ENCODE assay signal across 18 cellular contexts in the genomic region with DNA sequence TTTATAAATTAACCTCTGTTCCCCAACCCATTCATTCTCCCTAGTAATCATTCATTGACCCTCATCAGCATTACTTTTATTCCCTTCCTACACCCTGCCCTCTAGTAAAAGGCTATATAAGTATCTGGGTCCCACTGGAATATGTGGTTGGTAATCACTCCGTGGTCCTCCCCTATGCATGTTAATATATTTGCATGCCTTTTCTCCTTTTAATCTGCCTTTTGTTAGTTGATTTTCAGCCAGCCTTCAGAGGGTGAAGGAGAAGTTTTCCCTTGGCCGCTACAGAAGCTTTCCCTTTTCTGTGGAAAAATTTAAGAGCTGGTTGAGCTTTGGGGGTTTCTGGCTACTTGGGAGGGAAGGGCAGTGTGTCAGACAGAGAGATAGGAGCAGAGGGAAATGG.
DNase-seq lines count a peak whose midpoint lies in the region; ATAC-seq, FAIRE-seq and TF ChIP-seq lines count a peak whose summit lies in the region.
"Had no signal": no experiment of that assay in that cellular context is flagged by ENCODE, and none has a peak within 500 bp of the region (broad histone marks: within the 10 kb centered on the region; RNA-seq: fewer than 3 reads in every experiment).

No MANE protein-coding gene starts in this region.

- FAIRE-seq in H1 (lab: Jason Lieb, UNC): peak; percentile 45
- FAIRE-seq: A204.1, G401.6, GM12891 had no signal

- TF ChIP-seq POLR2A in H1 (IDR thresholded peaks at IDR 0.05; ENCODE audit: control extremely low read depth in 1 of 2, low read depth in 2 of 2, low read length in 2 of 2): no peak

- H4K20me1 ChIP-seq in H1 (replicated peaks in 1 of 2; ENCODE audit: control insufficient read depth in 1 of 2, insufficient read depth in 2 of 2, low read length in 2 of 2) (no peaks in the 10 kb centered on the region), osteoblast (ENCODE audit: insufficient read depth, low read length) (no peaks in the 10 kb centered on the region)

- TF ChIP-seq CTCF in H1 (IDR thresholded peaks at IDR 0.05; ENCODE audit: control extremely low read depth in 1 of 3, insufficient read depth in 1 of 3, low read depth in 1 of 3, low read length in 3 of 3): no peak
- no peak for TF ChIP-seq CTCF in osteoblast (IDR thresholded peaks at IDR 0.05; ENCODE audit: extremely low read depth, low read depth, low read length)

- no peak overlapping the region for H2BK20ac ChIP-seq in H1 (ENCODE audit: low read length)

- H3K4ac ChIP-seq in H1 (replicated peaks; ENCODE audit: insufficient read length, low read depth, low read length): no peak overlapping the region

- no peak overlapping the region for H3K9ac ChIP-seq in H1 (replicated peaks in 1 of 4; ENCODE audit: extremely low read depth in 1 of 4, low read depth in 3 of 4, low read length in 3 of 4)
- H3K9ac ChIP-seq: KMS-11 had no signal

- H3K4me2 ChIP-seq in H1 (ENCODE audit: insufficient read depth in 1 of 2, low read depth in 2 of 2, low read length in 2 of 2) (no peak overlapping the region), osteoblast (ENCODE audit: insufficient read depth, low read length) (no peak overlapping the region)
- H3K4me2 ChIP-seq: KMS-11 had no signal

- no peak overlapping the region; the same call in 1 of the 2 replicates for H2BK5ac ChIP-seq in H1 (ENCODE audit: low read depth, low read length)

- H3K27ac ChIP-seq in H1 (ENCODE audit: low read depth, low read length) (no peak overlapping the region), osteoblast (ENCODE audit: low read depth, low read length) (no peak overlapping the region), right cardiac atrium (ENCODE audit: low read length) (no peak overlapping the region)
- H3K27ac ChIP-seq: HL-60, KMS-11 had no signal

- H3K79me1 ChIP-seq in H1 (ENCODE audit: low read depth, low read length): no peaks in the 10 kb centered on the region

- no peak overlapping the region for H2BK120ac ChIP-seq in H1 (replicated peaks; ENCODE audit: low read depth, low read length)

- no peak for TF ChIP-seq EP300 in H1 (IDR thresholded peaks at IDR 0.05; ENCODE audit: borderline replicate concordance in 1 of 2, low read depth in 2 of 2, low read length in 2 of 2)

- no peak overlapping the region for H4K91ac ChIP-seq in H1 (replicated peaks; ENCODE audit: insufficient read length, low read length)

- no peak overlapping the region for H3K23ac ChIP-seq in H1 (ENCODE audit: insufficient read length)

- H3K9me3 ChIP-seq in HAP-1: no peaks in the 10 kb centered on the region
- H3K9me3 ChIP-seq in H1 (ENCODE audit: insufficient read depth in 2 of 2, low read depth in 1 of 2, low read length in 1 of 2): peaks cover 11 to 14% of the 10 kb centered on the region in 2 experiments
- H3K9me3 ChIP-seq in osteoblast (ENCODE audit: low read depth, low read length): no peaks in the 10 kb centered on the region
- H3K9me3 ChIP-seq in right cardiac atrium (ENCODE audit: control insufficient read depth, low read length): peaks cover 2% of the 10 kb centered on the region

- H2AFZ ChIP-seq in H1 (ENCODE audit: low read length): no peak overlapping the region
- peak overlapping the region; percentile 28 for H2AFZ ChIP-seq in osteoblast (ENCODE audit: low read length)

- ATAC-seq in HG03354 (IDR thresholded peaks at IDR 0.05; ENCODE audit: poor library complexity, severe bottlenecking, unreplicated experiment): no peak
- ATAC-seq in right cardiac atrium: no peak

- H3K79me2 ChIP-seq in H1 (ENCODE audit: control insufficient read depth in 1 of 2, insufficient read depth in 2 of 2, low read length in 2 of 2) (no peaks in the 10 kb centered on the region), osteoblast (ENCODE audit: insufficient read depth, low read length) (no peaks in the 10 kb centered on the region)

- no peak overlapping the region for H3K14ac ChIP-seq in H1 (ENCODE audit: insufficient read length)

- no peak overlapping the region for H3K56ac ChIP-seq in H1 (replicated peaks; ENCODE audit: insufficient read length, low read depth, low read length)

- peak overlapping the region; percentile 15; the same call in 1 of the 2 replicates for H3K18ac ChIP-seq in H1 (ENCODE audit: extremely low read depth, low read length)

- H3K27me3 ChIP-seq in HAP-1 (ENCODE audit: low read depth) (no peaks in the 10 kb centered on the region), H1 (replicated peaks in 1 of 4; ENCODE audit: control insufficient read depth in 3 of 4, extremely low read depth in 1 of 4, insufficient read depth in 3 of 4, low read length in 3 of 4) (no peaks in the 10 kb centered on the region), osteoblast (ENCODE audit: insufficient read depth, low read length) (no peaks in the 10 kb centered on the region), right cardiac atrium (ENCODE audit: control insufficient read depth, insufficient read depth) (no peaks in the 10 kb centered on the region)

- POLR2A ChIA-PET in H1 (lab: Charles Lee; ENCODE audit: partially characterized antibody): interaction anchor here (1.9 kb wide), 1 partner anchor 13 kb away, joined by 4 read pairs; no protein-coding TSS in a partner anchor

- in situ Hi-C loops in HAP-1 (cut with MboI; ENCODE audit: low sequenced_read_pairs): no loop called here

- no peak overlapping the region for H2BK12ac ChIP-seq in H1 (ENCODE audit: low read depth, low read length)

- DNase-seq in HAP-1 (ENCODE audit: low spot score in 2 of 2) (peak; percentile 55 to 95), NCI-H2227 treated with DMSO at 0.1 percent for 48 hours (lab: John Stamatoyannopoulos, UW) (peak; percentile 33), H1 (ENCODE audit: low read depth in 1 of 2, low spot score in 2 of 2) (no peak), osteoblast (ENCODE audit: insufficient read length, low spot score, missing footprints) (no peak), NCI-H146 (lab: John Stamatoyannopoulos, UW) (no peak), right cardiac atrium (no peak)
- DNase-seq: C1 segment of cervical spinal cord; CD4-positive, alpha-beta T cell; DMS79; EL; HCEC 1CT; HFFc6 had no signal

- no peak overlapping the region for H2AK5ac ChIP-seq in H1 (ENCODE audit: low read depth, low read length)

- intact Hi-C loops in right cardiac atrium (cut with DNase I): no loop called here

- no peak overlapping the region for H2BK15ac ChIP-seq in H1 (ENCODE audit: low read length)

- H3K4me3 ChIP-seq in HAP-1 (no peak overlapping the region), H1 (ENCODE audit: extremely low read depth in 1 of 4, insufficient read depth in 2 of 4, low read depth in 3 of 4, low read length in 4 of 4) (no peak overlapping the region), osteoblast (ENCODE audit: insufficient read depth, low read length) (no peak overlapping the region), right cardiac atrium (ENCODE audit: low read length) (no peak overlapping the region)

- TF ChIP-seq RAD21 in H1 (IDR thresholded peaks at IDR 0.05 in 1 of 2, conservative IDR thresholded peaks at IDR 0.05 in 1 of 2; ENCODE audit: low read depth in 2 of 2, low read length in 2 of 2): no peak

- H3K36me3 ChIP-seq in HAP-1 (replicated peaks) (no peaks in the 10 kb centered on the region), H1 (ENCODE audit: control insufficient read depth in 2 of 4, insufficient read depth in 4 of 4, low read length in 3 of 4) (peaks cover 0 to 14% (median 4%) of the 10 kb centered on the region in 4 experiments; a peak in 3 of 8 replicates), osteoblast (ENCODE audit: insufficient read depth, low read length) (no peaks in the 10 kb centered on the region)

- CTCF ChIA-PET in H1 (lab: Charles Lee; ENCODE audit: partially characterized antibody): interaction anchor here (1.0 to 1.5 kb wide), 2 partner anchors 59 to 80 kb away, joined by 3 to 4 read pairs; no protein-coding TSS in a partner anchor

- no peak overlapping the region for H4K8ac ChIP-seq in H1 (ENCODE audit: extremely low read depth, insufficient read depth, low read length)

- H4K5ac ChIP-seq in H1 (ENCODE audit: insufficient read length, low read depth, low read length): no peak overlapping the region

- H3K23me2 ChIP-seq in H1 (ENCODE audit: low read depth, low read length): no peaks in the 10 kb centered on the region

- WGBS in H1 (ENCODE audit: extremely low coverage in 1 of 2, insufficient coverage in 1 of 2, insufficient read length in 1 of 2, insufficient replicate concordance in 2 of 2, low coverage in 1 of 2, low lambda C conversion rate in 2 of 2, missing lambda C conversion rate in 1 of 2), 2 experiments: 24% methylated on average over 2 of the region's 2 CpGs; no CpG with 5 or more reads in 1 of the 2 experiments
- WGBS in right cardiac atrium: 53% methylated on average over 2 of the region's 2 CpGs

- H3K4me1 ChIP-seq in HAP-1 (peaks cover 14% of the 10 kb centered on the region), H1 (replicated peaks in 1 of 4; ENCODE audit: control insufficient read depth in 3 of 4, insufficient read depth in 4 of 4, low read length in 3 of 4) (peaks cover 0 to 4% (median 2%) of the 10 kb centered on the region in 4 experiments; a peak in 4 of 7 replicates), osteoblast (ENCODE audit: insufficient read depth, low read length) (peaks cover 9% of the 10 kb centered on the region), right cardiac atrium (ENCODE audit: control insufficient read depth, insufficient read depth, low read length) (no peaks in the 10 kb centered on the region)

TF ChIP-seq in H1, 55 proteins besides CTCF, POLR2A, EP300 and RAD21:
- TF ChIP-seq ATF2 (IDR thresholded peaks at IDR 0.05; ENCODE audit: low read length) (no peak), HDAC2 (IDR thresholded peaks at IDR 0.05; ENCODE audit: borderline replicate concordance in 1 of 2, low read depth in 2 of 2, low read length in 2 of 2) (no peak), ZNF274 (IDR thresholded peaks at IDR 0.05; ENCODE audit: borderline replicate concordance, extremely low read depth, low read length) (no peak), GTF2F1 (IDR thresholded peaks at IDR 0.05; ENCODE audit: borderline replicate concordance, low read depth, low read length) (no peak), FOSL1 (IDR thresholded peaks at IDR 0.05; ENCODE audit: insufficient read depth, low read depth, low read length) (no peak)

Comparison
In these comparisons a context has a peak if more than half of its experiments do, and no peak if none do; other contexts are left out.
1. DNase-seq: peak in HAP-1 (2 of 2) and NCI-H2227 treated with DMSO at 0.1 percent for 48 hours (single experiment); none in H1 (0 of 2), osteoblast (single experiment), NCI-H146 (single experiment) and right cardiac atrium (0 of 3).